ENCODE assay signal across 24 cellular contexts in genomic region chr5:180304431-180305375, GRCh38. TPM values are rescaled to one million over a fixed set of nuclear protein-coding genes. Genes with fewer than 3 reads are reported as not detected.
"Had no signal": no experiment of that assay in that cellular context is flagged by ENCODE, and none has a peak within 500 bp of the region (broad histone marks: within the 10 kb centered on the region; RNA-seq: fewer than 3 reads in every experiment).

No MANE protein-coding gene starts in this region.

- H3K36me3 Mint-ChIP-seq: activated naive CD8-positive, alpha-beta T cell treated with anti-CD3 and anti-CD28 coated beads, Interleukin-2, amount 10 ng/mL, durations not matched to agents 7 days and 5 days; stimulated activated naive B cell treated with anti-CD40 and anti-IgM and Interleukin-4, amounts not matched to agents 10 μg/mL and 1 μg/mL and 100 μg/mL, for 72 hours; type B pancreatic cell had no signal

- H3K27ac Mint-ChIP-seq: activated naive CD8-positive, alpha-beta T cell treated with anti-CD3 and anti-CD28 coated beads, Interleukin-2, amount 10 ng/mL, durations not matched to agents 7 days and 5 days; endodermal cell; nephron progenitor cell; stimulated activated naive B cell treated with anti-CD40 and anti-IgM and Interleukin-4, amounts not matched to agents 10 μg/mL and 1 μg/mL and 100 μg/mL, for 72 hours; type B pancreatic cell had no signal

- H3K27ac ChIP-seq: heart right ventricle, left lung, right lobe of liver, thoracic aorta had no signal

- H3K4me3 Mint-ChIP-seq: activated naive CD8-positive, alpha-beta T cell treated with anti-CD3 and anti-CD28 coated beads, Interleukin-2, amount 10 ng/mL, durations not matched to agents 7 days and 5 days; endodermal cell; nephron progenitor cell; stimulated activated naive B cell treated with anti-CD40 and anti-IgM and Interleukin-4, amounts not matched to agents 10 μg/mL and 1 μg/mL and 100 μg/mL, for 72 hours; type B pancreatic cell had no signal

- H3K4me3 ChIP-seq: heart right ventricle, left lung, right lobe of liver, thoracic aorta had no signal

- H3K9me3 ChIP-seq: heart right ventricle, left lung, right lobe of liver, thoracic aorta had no signal

- ATAC-seq: left lung; stimulated activated naive B cell treated with anti-CD40 and anti-IgM and Interleukin-4, amounts not matched to agents 10 μg/mL and 1 μg/mL and 100 μg/mL, for 72 hours had no signal

- FAIRE-seq: bronchial epithelial cell, small intestine had no signal

- H3K4me1 ChIP-seq: heart right ventricle, left lung, right lobe of liver had no signal

- DNase-seq: activated CD4-positive, alpha-beta T cell treated with anti-CD3 and anti-CD28 coated beads for 1 hour; activated gamma-delta T cell treated with Interleukin-2 at 50 U/mL for 16 hours; activated naive CD8-positive, alpha-beta T cell treated with anti-CD3 and anti-CD28 coated beads, Interleukin-2, amount 10 ng/mL, durations not matched to agents 7 days and 5 days; activated T-cell treated with anti-CD3 and anti-CD28 coated beads, Interleukin-2, amount 50 U/mL, for 1 hour; amniotic stem cell; cerebellar nuclear complex; cortex of kidney; endodermal cell; heart right ventricle; islet precursor cell; left lung; mammary epithelial cell; midbrain; nephron progenitor cell; nucleus accumbens; right lobe of liver; small intestine; stimulated activated CD4-positive, alpha-beta T cell treated with anti-CD3 and anti-CD28 coated beads, Interleukin-2, amount 100 ng/mL, for 24 hours; stimulated activated naive B cell treated with anti-CD40 and anti-IgM and Interleukin-4, amounts not matched to agents 10 μg/mL and 1 μg/mL and 100 μg/mL, for 72 hours; T-helper 9 cell had no signal

- H3K36me3 ChIP-seq: right lobe of liver, thoracic aorta had no signal

- H3K4me1 Mint-ChIP-seq: activated naive CD8-positive, alpha-beta T cell treated with anti-CD3 and anti-CD28 coated beads, Interleukin-2, amount 10 ng/mL, durations not matched to agents 7 days and 5 days; endodermal cell; stimulated activated naive B cell treated with anti-CD40 and anti-IgM and Interleukin-4, amounts not matched to agents 10 μg/mL and 1 μg/mL and 100 μg/mL, for 72 hours had no signal

- H3K27me3 Mint-ChIP-seq: type B pancreatic cell had no signal

- H3K9me3 Mint-ChIP-seq: activated naive CD8-positive, alpha-beta T cell treated with anti-CD3 and anti-CD28 coated beads, Interleukin-2, amount 10 ng/mL, durations not matched to agents 7 days and 5 days; endodermal cell; nephron progenitor cell; stimulated activated naive B cell treated with anti-CD40 and anti-IgM and Interleukin-4, amounts not matched to agents 10 μg/mL and 1 μg/mL and 100 μg/mL, for 72 hours; type B pancreatic cell had no signal

RNA-seq across cellular contexts. Expression of gene GFPT2, which starts 48.4 kb away (rescaled TPM):
- total RNA-seq: T-helper 1 cell treated with Interleukin-12 subunit alpha and Interleukin-12 subunit beta and Interleukin-4 antibody, amounts not matched to agents 30 ng/mL and 1 ng/mL, for 36 hours had no signal
